9 cellular contexts compared by ENCODE assay signal in the genomic region with DNA sequence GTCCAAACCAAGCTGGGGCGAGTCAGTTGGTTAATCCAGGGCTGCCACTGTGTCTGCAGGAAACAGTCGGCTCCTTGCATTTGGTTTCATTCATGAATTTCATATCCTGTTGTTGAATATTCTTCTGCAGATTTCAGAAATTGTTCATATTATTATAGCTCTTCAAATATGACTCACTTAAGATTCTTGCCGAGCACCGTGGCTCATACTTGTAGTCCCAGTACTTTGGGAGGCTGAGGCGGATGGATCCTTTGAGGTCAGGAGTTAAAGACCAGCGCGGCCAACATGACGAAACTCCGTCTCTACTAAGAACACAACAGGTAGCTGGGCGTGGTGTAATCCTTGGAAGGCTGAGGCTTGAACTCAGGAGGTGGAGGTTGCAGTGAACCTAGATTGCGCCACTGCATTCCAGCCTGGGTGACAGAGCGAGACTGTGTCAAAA. TPM values are rescaled to one million over a fixed set of nuclear protein-coding genes. Genes with fewer than 3 reads are reported as not detected.
DNase-seq lines count a peak whose midpoint lies in the region; ATAC-seq and TF ChIP-seq lines count a peak whose summit lies in the region.
"Had no signal": no experiment of that assay in that cellular context is flagged by ENCODE, and none has a peak within 500 bp of the region (broad histone marks: within the 10 kb centered on the region; RNA-seq: fewer than 3 reads in every experiment).

No MANE protein-coding gene starts in this region.

- peaks cover 0 to 4% (median 0%) of the 10 kb centered on the region in 5 experiments for H3K9me3 Mint-ChIP-seq in brain
- no peaks in the 10 kb centered on the region for H3K9me3 Mint-ChIP-seq in mesothelial cell of epicardium

- H3K4me1 ChIP-seq in BLaER1 treated with 17β-estradiol and CSF1 and Interleukin-3, amounts not matched to agents 10 nM and 100 nM, result peaks cover 62 to 76% (median 65%) of the 10 kb centered on the region in 10 experiments

- H3K4me2 ChIP-seq in BLaER1 treated with 17β-estradiol and CSF1 and Interleukin-3, amounts not matched to agents 10 nM and 100 nM, result peak overlapping the region; percentile 43 to 91 (median 78); a peak in 21 of 22 replicates

- no peaks in the 10 kb centered on the region for H3K27me3 ChIP-seq in BLaER1 treated with 17β-estradiol and CSF1 and Interleukin-3, amounts not matched to agents 10 nM and 100 nM

- no peak for TF ChIP-seq POLR2A in GM18505 (IDR thresholded peaks at IDR 0.05; ENCODE audit: borderline replicate concordance, extremely low read depth, insufficient read depth, insufficient read length)

- ATAC-seq in GM18505 (IDR thresholded peaks at IDR 0.05; ENCODE audit: unreplicated experiment) (no peak), HG03520 (IDR thresholded peaks at IDR 0.05; ENCODE audit: unreplicated experiment) (no peak), GM21737 (IDR thresholded peaks at IDR 0.05; ENCODE audit: unreplicated experiment) (no peak), HG03045 (IDR thresholded peaks at IDR 0.05; ENCODE audit: unreplicated experiment) (no peak)

- H3K36me3 Mint-ChIP-seq in brain (peaks cover 66% of the 10 kb centered on the region), mesothelial cell of epicardium (no peaks in the 10 kb centered on the region)

- peaks cover 25 to 93% (median 80%) of the 10 kb centered on the region in 11 experiments for H3K36me3 ChIP-seq in BLaER1 treated with 17β-estradiol and CSF1 and Interleukin-3, amounts not matched to agents 10 nM and 100 nM

- H3K27me3 Mint-ChIP-seq in brain, result no peaks in the 10 kb centered on the region
- no peaks in the 10 kb centered on the region for H3K27me3 Mint-ChIP-seq in mesothelial cell of epicardium (ENCODE audit: low read depth)

- no peak for TF ChIP-seq CTCF in brain (conservative IDR thresholded peaks at IDR 0.05)
- TF ChIP-seq CTCF in mesothelial cell of epicardium (IDR thresholded peaks at IDR 0.05; ENCODE audit: unreplicated experiment), result no peak

- H3K9ac ChIP-seq in BLaER1 treated with 17β-estradiol and CSF1 and Interleukin-3, amounts not matched to agents 10 nM and 100 nM, result peak overlapping the region in 9 of 11 experiments; percentile 5 to 82 (median 65); a peak in 13 of 22 replicates

- H4K20me1 ChIP-seq in BLaER1 treated with 17β-estradiol and CSF1 and Interleukin-3, amounts not matched to agents 10 nM and 100 nM, result peaks cover 18 to 86% (median 57%) of the 10 kb centered on the region in 11 experiments; a peak in 20 of 22 replicates

- H3K4me1 Mint-ChIP-seq in brain (peaks cover 61% of the 10 kb centered on the region), mesothelial cell of epicardium (peaks cover 64% of the 10 kb centered on the region)

- H3K27ac Mint-ChIP-seq in brain (peak overlapping the region; percentile 39 to 95 (median 90)), mesothelial cell of epicardium (peak overlapping the region; percentile 87)

- H3K27ac ChIP-seq in BLaER1 treated with 17β-estradiol and CSF1 and Interleukin-3, amounts not matched to agents 10 nM and 100 nM, result peak overlapping the region in 9 of 11 experiments; percentile 81 to 97 (median 89); a peak in 18 of 22 replicates

- peak overlapping the region in 2 of 10 experiments; percentile 20 to 21; a peak in 1 of 20 replicates for H3K4me3 ChIP-seq in BLaER1 treated with 17β-estradiol and CSF1 and Interleukin-3, amounts not matched to agents 10 nM and 100 nM

- DNase-seq in LHCN-M2 (ENCODE audit: low read depth), result peak; percentile 93
- DNase-seq in mesothelial cell of epicardium (ENCODE audit: low spot score in 2 of 2, unreplicated experiment in 2 of 2), result no peak
- DNase-seq: NCI-H2227 treated with DMSO at 0.1 percent for 48 hours had no signal

- H3K9me3 ChIP-seq in BLaER1 treated with 17β-estradiol and CSF1 and Interleukin-3, amounts not matched to agents 10 nM and 100 nM (replicated peaks in 1 of 11), result peaks cover 0 to 7% (median 0%) of the 10 kb centered on the region in 11 experiments; a peak in 1 of 22 replicates

- H3K4me3 Mint-ChIP-seq in brain (peak overlapping the region in 4 of 5 experiments; percentile 6 to 61 (median 44)), mesothelial cell of epicardium (no peak overlapping the region)

RNA-seq across cellular contexts. Expression of gene PFKP, which starts 24.0 kb away (rescaled TPM):
- total RNA-seq in LHCN-M2 (2014; rRNA removed), result 174 and 216 TPM in 2 replicates
- 166 TPM for polyA plus RNA-seq in LHCN-M2 (2012)
- polyA plus RNA-seq in brain (ENCODE audit: insufficient read depth, low read depth, low replicate concordance), result 167 TPM
- 34.2 to 35.3 TPM (median 34.9 TPM) in 3 replicates for total RNA-seq in mesothelial cell of epicardium
